ENCODE assay signal across 1 cellular context in genomic region chr12:19648173-19648572, GRCh38.
TF ChIP-seq lines count a peak whose summit lies in the region.

No MANE protein-coding gene starts in this region.

TF ChIP-seq in K562, 482 proteins besides CTCF, POLR2A, EP300 and RAD21 (continued from another document):
- TF ChIP-seq FOXM1 (IDR thresholded peaks at IDR 0.05; ENCODE audit: low read depth) (peak; percentile 66; the same call in 1 of the 2 replicates), FOXM1 (CRISPR knock-in tag; IDR thresholded peaks at IDR 0.05; ENCODE audit: low read depth) (no peak), ZNF609 (CRISPR knock-in tag; IDR thresholded peaks at IDR 0.05; ENCODE audit: borderline replicate concordance) (no peak), PKNOX1 (IDR thresholded peaks at IDR 0.05) (peak; percentile 79)
